18 cellular contexts compared by ENCODE assay signal in genomic region chr12:13167906-13168305, GRCh38. TPM values are rescaled to one million over a fixed set of nuclear protein-coding genes. Genes with fewer than 3 reads are reported as not detected.
A peak's percentile ranks its signal among the peaks of the same experiment; 100 is the strongest.
DNase-seq lines count a peak whose midpoint lies in the region; ATAC-seq, FAIRE-seq and TF ChIP-seq lines count a peak whose summit lies in the region.
"Had no signal": no experiment of that assay in that cellular context is flagged by ENCODE, and none has a peak within 500 bp of the region (broad histone marks: within the 10 kb centered on the region; RNA-seq: fewer than 3 reads in every experiment).

No MANE protein-coding gene starts in this region.

- dilution Hi-C loops in keratinocyte (cut with MboI; ENCODE audit: extremely low pct_ligation_motif_present, low sequenced_read_pairs) = no loop called here

- H3K4me3 Mint-ChIP-seq in activated CD4-positive, alpha-beta T cell treated with anti-CD3 and anti-CD28 coated beads, Interleukin-2, amount 10 ng/mL, durations not matched to agents 7 days and 5 days = no peak overlapping the region
- no peak overlapping the region for H3K4me3 Mint-ChIP-seq in type B pancreatic cell

- H3K27ac Mint-ChIP-seq in activated CD4-positive, alpha-beta T cell treated with anti-CD3 and anti-CD28 coated beads, Interleukin-2, amount 10 ng/mL, durations not matched to agents 7 days and 5 days = peak overlapping the region; percentile 38
- peak overlapping the region; percentile 8 for H3K27ac Mint-ChIP-seq in type B pancreatic cell

- H4K20me1 ChIP-seq in keratinocyte (ENCODE audit: control insufficient read depth, extremely low read depth, insufficient read depth, low read length) = no peaks in the 10 kb centered on the region

- H3K27me3 ChIP-seq in SJSA1 (replicated peaks) (no peaks in the 10 kb centered on the region), keratinocyte (ENCODE audit: control insufficient read depth, extremely low read depth, insufficient read depth, low read length) (no peaks in the 10 kb centered on the region)

- ATAC-seq in GM21528 (IDR thresholded peaks at IDR 0.05; ENCODE audit: low FRiP score, unreplicated experiment) = no peak

- H3K4me1 ChIP-seq in SJSA1 (replicated peaks) (peaks cover 40% of the 10 kb centered on the region), keratinocyte (ENCODE audit: control insufficient read depth, extremely low read depth, insufficient read depth, low read length) (peaks cover 65% of the 10 kb centered on the region)

- H3K9me1 ChIP-seq in keratinocyte (ENCODE audit: control insufficient read depth, extremely low read depth, insufficient read depth, low read length) = no peaks in the 10 kb centered on the region

- H3K36me3 Mint-ChIP-seq in activated CD4-positive, alpha-beta T cell treated with anti-CD3 and anti-CD28 coated beads, Interleukin-2, amount 10 ng/mL, durations not matched to agents 7 days and 5 days (ENCODE audit: low read depth) = no peaks in the 10 kb centered on the region
- H3K36me3 Mint-ChIP-seq in type B pancreatic cell = peaks cover 3% of the 10 kb centered on the region

- H3K9me3 ChIP-seq in SJSA1 (replicated peaks) (no peaks in the 10 kb centered on the region), keratinocyte (ENCODE audit: control insufficient read depth, low read depth, low read length) (no peaks in the 10 kb centered on the region)

- TF ChIP-seq CTCF in keratinocyte (optimal IDR thresholded peaks at IDR 0.05 in 1 of 3, IDR thresholded peaks at IDR 0.05 in 1 of 3, conservative IDR thresholded peaks at IDR 0.05 in 1 of 3; ENCODE audit: extremely low read depth in 1 of 3, insufficient read depth in 2 of 3, low read length in 3 of 3) (no peak), type B pancreatic cell (conservative IDR thresholded peaks at IDR 0.05) (no peak)

- CTCF ChIA-PET in activated CD4-positive, alpha-beta T cell treated with anti-CD3 and anti-CD28 coated beads, Interleukin-2, amount 10 ng/mL, durations not matched to agents 7 days and 5 days (lab: Charles Lee) = interaction anchor here (1.3 kb wide), 1 partner anchor 65 kb away, joined by 3 read pairs; no protein-coding TSS in a partner anchor

- peaks cover 30% of the 10 kb centered on the region for H3K4me1 Mint-ChIP-seq in activated CD4-positive, alpha-beta T cell treated with anti-CD3 and anti-CD28 coated beads, Interleukin-2, amount 10 ng/mL, durations not matched to agents 7 days and 5 days
- peaks cover 5% of the 10 kb centered on the region for H3K4me1 Mint-ChIP-seq in type B pancreatic cell (ENCODE audit: unreplicated experiment)

- POLR2A ChIA-PET in activated CD4-positive, alpha-beta T cell treated with anti-CD3 and anti-CD28 coated beads, Interleukin-2, amount 10 ng/mL, durations not matched to agents 7 days and 5 days (lab: Charles Lee) = no interaction called here

- no peak overlapping the region for H3K9ac ChIP-seq in keratinocyte (ENCODE audit: control insufficient read depth, extremely low read depth, insufficient read depth, low read length)

- peak overlapping the region; percentile 1 for H3K4me2 ChIP-seq in keratinocyte (ENCODE audit: control insufficient read depth, extremely low read depth, insufficient read depth, low read depth, low read length)

- H2AFZ ChIP-seq in keratinocyte (ENCODE audit: control insufficient read depth, low read length) = no peak overlapping the region

- peaks cover 11% of the 10 kb centered on the region for H3K9me3 Mint-ChIP-seq in activated CD4-positive, alpha-beta T cell treated with anti-CD3 and anti-CD28 coated beads, Interleukin-2, amount 10 ng/mL, durations not matched to agents 7 days and 5 days
- H3K9me3 Mint-ChIP-seq in type B pancreatic cell = peaks cover 3% of the 10 kb centered on the region

- no peaks in the 10 kb centered on the region for H3K36me3 ChIP-seq in SJSA1
- no peaks in the 10 kb centered on the region for H3K36me3 ChIP-seq in keratinocyte (ENCODE audit: control insufficient read depth in 2 of 2, extremely low read depth in 1 of 2, insufficient read depth in 2 of 2, low read length in 2 of 2)

- no peak for DNase-seq in activated CD4-positive, alpha-beta T cell treated with anti-CD3 and anti-CD28 coated beads, Interleukin-2, amount 10 ng/mL, durations not matched to agents 7 days and 5 days
- DNase-seq in activated CD4-positive, alpha-beta T cell treated with anti-CD3 and anti-CD28 coated beads for 1 hour = no peak
- DNase-seq in SJSA1 (ENCODE audit: low read depth in 1 of 2, low spot score in 2 of 2) (no peak), keratinocyte (ENCODE audit: low read depth, low spot score) (no peak), type B pancreatic cell (ENCODE audit: extremely low spot score, unreplicated experiment) (no peak), NCI-H1694 (lab: John Stamatoyannopoulos, UW) (no peak)
- DNase-seq in stimulated activated naive CD4-positive, alpha-beta T cell (lab: John Stamatoyannopoulos, UW) = no peak
- DNase-seq: DMS79, GOT3, KBM-7, NCI-H1105 treated with DMSO at 0.1 percent for 48 hours, NCI-H1694 treated with DMSO at 0.1 percent for 48 hours, NCI-H2107, NCI-H510A treated with DMSO at 0.1 percent for 48 hours, NCI-H82 had no signal

- H3K27ac ChIP-seq in SJSA1 (peak overlapping the region; percentile 6; the same call in 1 of the 2 replicates), keratinocyte (ENCODE audit: control insufficient read depth, insufficient read depth, low read length) (peak overlapping the region; percentile 86)
- H3K27ac ChIP-seq: 22Rv1, C4-2B had no signal

- FAIRE-seq in keratinocyte (lab: Jason Lieb, UNC) = no peak

- no peaks in the 10 kb centered on the region for H3K79me2 ChIP-seq in keratinocyte (ENCODE audit: control insufficient read depth, insufficient read depth, low read length)

- H3K27me3 Mint-ChIP-seq in activated CD4-positive, alpha-beta T cell treated with anti-CD3 and anti-CD28 coated beads, Interleukin-2, amount 10 ng/mL, durations not matched to agents 7 days and 5 days = peaks cover 28% of the 10 kb centered on the region
- H3K27me3 Mint-ChIP-seq in type B pancreatic cell = no peaks in the 10 kb centered on the region

- H3K4me3 ChIP-seq in SJSA1 = no peak overlapping the region
- H3K4me3 ChIP-seq in keratinocyte (ENCODE audit: control insufficient read depth in 2 of 3, extremely low read depth in 1 of 3, insufficient read depth in 2 of 3, low read depth in 1 of 3, low read length in 3 of 3) = no peak overlapping the region

RNA-seq across cellular contexts. Expression of gene EMP1, which starts 28.6 kb away (rescaled TPM):
- 10 to 100 TPM; 35.0 to 36.1 TPM for total RNA-seq in activated CD4-positive, alpha-beta T cell treated with anti-CD3 and anti-CD28 coated beads, Interleukin-2, amount 10 ng/mL, durations not matched to agents 7 days and 5 days
- total RNA-seq in SJSA1 (2014; rRNA removed; shearing (Covaris generic)) = 45.2 and 159 TPM in 2 replicates
- 356 to 610 TPM (median 583 TPM) in 3 replicates for polyA plus RNA-seq in keratinocyte
- 96.0 TPM for polyA plus RNA-seq in keratinocyte (2011; ENCODE audit: low read depth)
- polyA plus RNA-seq in keratinocyte (2011; cell fraction: cytosol; rRNA removed) = 120 and 273 TPM in 2 replicates
- polyA plus RNA-seq in keratinocyte (2011; cell fraction: nucleus; rRNA removed) = 717 and 740 TPM in 2 replicates
- 229 and 605 TPM in 2 replicates for polyA plus RNA-seq in keratinocyte (2012; ENCODE audit: low replicate concordance)
- polyA minus RNA-seq in keratinocyte = 709 to 1,030 TPM (median 926 TPM) in 3 replicates
- 113 TPM for polyA minus RNA-seq in keratinocyte (2011; cell fraction: cytosol; rRNA and poly(A)+ RNA removed)
- 252 and 568 TPM in 2 replicates for polyA minus RNA-seq in keratinocyte (2011; cell fraction: nucleus; rRNA and poly(A)+ RNA removed)
- 340 and 2,561 TPM in 2 replicates for total RNA-seq in type B pancreatic cell (ENCODE audit: low replicate concordance)
